In genomic region chr5:132414634-132415377, GRCh38 we compare ENCODE assay signal across 8 cellular contexts. TPM values are rescaled to one million over a fixed set of nuclear protein-coding genes. Genes with fewer than 3 reads are reported as not detected.
DNase-seq lines count a peak whose midpoint lies in the region; ATAC-seq, FAIRE-seq and TF ChIP-seq lines count a peak whose summit lies in the region.

No MANE protein-coding gene starts in this region.

- H3K27me3 Mint-ChIP-seq in Calu3 (ENCODE audit: unreplicated experiment) (no peaks in the 10 kb centered on the region), natural killer cell (ENCODE audit: low read depth in 2 of 2) (no peaks in the 10 kb centered on the region)

- peaks cover 61% of the 10 kb centered on the region for H3K4me1 ChIP-seq in Loucy (ENCODE audit: insufficient read depth, low read length, poor library complexity, severe bottlenecking)

- H3K36me3 Mint-ChIP-seq in Calu3 (ENCODE audit: insufficient read depth, unreplicated experiment) (peaks cover 20% of the 10 kb centered on the region), natural killer cell (peaks cover 8% of the 10 kb centered on the region)

- peak overlapping the region; percentile 50 for H3K9ac ChIP-seq in Loucy (ENCODE audit: low read depth, low read length, poor library complexity, severe bottlenecking)

- BruUV-seq in Calu3 (replicated peaks; lab: Mats Ljungman, UMichigan), result no TSS peak

- FAIRE-seq in bronchial epithelial cell (lab: Jason Lieb, UNC), result no peak

- H3K4me1 Mint-ChIP-seq in Calu3 (ENCODE audit: low read depth, unreplicated experiment) (peaks cover 70% of the 10 kb centered on the region), natural killer cell (peaks cover 91 to 92% of the 10 kb centered on the region in 2 donors)

- H3K9me2 ChIP-seq in Loucy (replicated peaks; ENCODE audit: low read depth, low read length), result no peaks in the 10 kb centered on the region

- ATAC-seq in natural killer cell (peak in 2 of 3 donors; percentile 3 to 19), HG03571 (IDR thresholded peaks at IDR 0.05; ENCODE audit: unreplicated experiment) (no peak), HG03025 (IDR thresholded peaks at IDR 0.05; ENCODE audit: low FRiP score, unreplicated experiment) (no peak), HG03457 (IDR thresholded peaks at IDR 0.05; ENCODE audit: unreplicated experiment) (no peak)

- CTCF ChIA-PET in Calu3 (lab: Charles Lee), result interaction anchor here (0.6 to 2.2 kb wide), 10 partner anchors 9 to 88 kb away, joined by 3 to 27 read pairs (median 6); partner anchors contain the start of gene IRF1

- H3K4me3 ChIP-seq in Loucy (ENCODE audit: low read length, poor library complexity, severe bottlenecking), result peak overlapping the region; percentile 30
- no peak overlapping the region for H3K4me3 ChIP-seq in bronchial epithelial cell (ENCODE audit: low read depth, low read length)

- intact Hi-C loops in Calu3 (cut with micrococcal nuclease; ENCODE audit: unreplicated experiment) (loop anchor here (2.0 kb wide), 1 partner anchor 82 kb away; no protein-coding TSS in a partner anchor), natural killer cell (cut with micrococcal nuclease) (no loop called here)

- H3K27me3 ChIP-seq in Loucy (ENCODE audit: insufficient read depth, low read length, poor library complexity, severe bottlenecking) (no peaks in the 10 kb centered on the region), bronchial epithelial cell (ENCODE audit: control insufficient read depth, insufficient read depth, low read length) (no peaks in the 10 kb centered on the region)

- peak overlapping the region; percentile 62 for H3K4me2 ChIP-seq in Loucy (ENCODE audit: low read depth, low read length, poor library complexity, severe bottlenecking)

- H3K9me3 ChIP-seq in Loucy (ENCODE audit: insufficient read depth, low read depth, low read length), result no peaks in the 10 kb centered on the region

- H3F3A ChIP-seq in Loucy (ENCODE audit: low read depth), result no peaks in the 10 kb centered on the region

- H3K36me3 ChIP-seq in Loucy (ENCODE audit: insufficient read depth, low read length), result no peaks in the 10 kb centered on the region
- no peaks in the 10 kb centered on the region for H3K36me3 ChIP-seq in bronchial epithelial cell (ENCODE audit: control insufficient read depth, insufficient read depth, low read length)

- H3K4me3 Mint-ChIP-seq in Calu3 (ENCODE audit: low read depth, unreplicated experiment) (peak overlapping the region; percentile 48), natural killer cell (peak overlapping the region; percentile 98)

- peak overlapping the region; percentile 69 for H3K27ac Mint-ChIP-seq in Calu3 (ENCODE audit: unreplicated experiment)
- H3K27ac Mint-ChIP-seq in natural killer cell, result peak overlapping the region; percentile 99 to 100

- DNase-seq in Calu3, result peak; percentile 57
- DNase-seq in bronchial epithelial cell (ENCODE audit: low read depth), result peak; percentile 96
- DNase-seq in natural killer cell, result no peak
- no peak for DNase-seq in activated CD4-positive, CD25-positive, alpha-beta regulatory T cell treated with anti-CD3 and anti-CD28 coated beads, Interleukin-2, amount 50 U/mL, for 72 hours

- H3K79me2 ChIP-seq in Loucy (ENCODE audit: insufficient read depth, low read length), result peaks cover 63% of the 10 kb centered on the region

- no peak overlapping the region for H2AFZ ChIP-seq in Loucy (ENCODE audit: low read length)

- H4K20me1 ChIP-seq in Loucy (ENCODE audit: insufficient read depth, low read length, poor library complexity, severe bottlenecking), result no peaks in the 10 kb centered on the region

- H3K9me3 Mint-ChIP-seq in Calu3 (ENCODE audit: low read depth, unreplicated experiment) (no peaks in the 10 kb centered on the region), natural killer cell (no peaks in the 10 kb centered on the region)

- TF ChIP-seq CTCF in Calu3 (IDR thresholded peaks at IDR 0.05; ENCODE audit: unreplicated experiment), result no peak
- no peak for TF ChIP-seq CTCF in Loucy (conservative IDR thresholded peaks at IDR 0.05; ENCODE audit: low read length)
- no peak for TF ChIP-seq CTCF in bronchial epithelial cell (IDR thresholded peaks at IDR 0.05; ENCODE audit: insufficient read depth, low read length, severe bottlenecking)
- no peak for TF ChIP-seq CTCF in natural killer cell (IDR thresholded peaks at IDR 0.05)

RNA-seq across cellular contexts. Expression of gene SLC22A5, which starts 45.3 kb away (rescaled TPM):
- 24.6 and 25.4 TPM in 2 replicates for total RNA-seq in Calu3 (2022)
- total RNA-seq in bronchial epithelial cell, result 7.1 and 9.6 TPM in 2 replicates
- 1 to 10 TPM; 1.6 to 5.0 (median 3.9) TPM for total RNA-seq in natural killer cell

Comparison
In these comparisons a context has a peak if more than half of its experiments do, and no peak if none do; other contexts are left out.
1. DNase-seq: peak in Calu3 (single experiment) and bronchial epithelial cell (single experiment); none in natural killer cell (single experiment) and activated CD4-positive, CD25-positive, alpha-beta regulatory T cell treated with anti-CD3 and anti-CD28 coated beads, Interleukin-2, amount 50 U/mL, for 72 hours (single experiment).
2. ATAC-seq: peak in natural killer cell (2 of 3); none in HG03571 (single experiment), HG03025 (single experiment) and HG03457 (single experiment).